In the genomic region with DNA sequence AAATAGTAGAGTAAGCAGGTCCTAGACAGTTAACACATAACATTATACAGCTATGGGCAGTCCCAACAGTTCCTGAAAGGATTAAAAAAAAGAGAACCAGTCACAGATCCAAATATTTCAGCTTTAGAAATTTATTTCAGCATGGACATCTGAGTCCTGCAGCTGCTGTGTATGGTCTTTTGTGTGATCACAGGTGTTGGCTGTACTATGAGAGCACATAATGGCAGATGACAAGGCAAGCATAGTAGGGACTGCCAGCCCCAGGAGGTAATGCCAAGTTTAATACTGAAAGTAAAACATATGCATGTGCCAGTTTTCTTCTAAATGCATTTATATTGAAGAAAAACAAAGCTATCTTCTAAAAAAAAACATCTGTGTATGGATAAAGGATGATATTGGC, we compare ENCODE assay signal across 26 cellular contexts.
"Had no signal": no experiment of that assay in that cellular context is flagged by ENCODE, and none has a peak within 500 bp of the region (broad histone marks: within the 10 kb centered on the region; RNA-seq: fewer than 3 reads in every experiment).

No MANE protein-coding gene starts in this region.

- H3K9me3 ChIP-seq: colonic mucosa, esophagus squamous epithelium, heart right ventricle, pancreas, prostate gland, thoracic aorta, uterus had no signal

- DNase-seq: activated CD4-positive, alpha-beta T cell treated with anti-CD3 and anti-CD28 coated beads for 4 hours; activated CD4-positive, alpha-beta T cell treated with anti-CD3 and anti-CD28 coated beads, Interleukin-2, amount 50 U/mL, for 4 hours; activated naive CD4-positive, alpha-beta T cell; activated T-cell treated with anti-CD3 and anti-CD28 coated beads for 4 hours; activated T-cell treated with anti-CD3 and anti-CD28 coated beads, Interleukin-2, amount 50 U/mL, for 72 hours; colonic mucosa; effector CD8-positive, alpha-beta T cell; esophagus squamous epithelium; foreskin melanocyte; heart right ventricle; midbrain; naive thymus-derived CD4-positive, alpha-beta T cell; nucleus accumbens; pancreas; retina; stimulated activated CD4-positive, alpha-beta T cell treated with anti-CD3 and anti-CD28 coated beads, Interleukin-12 subunit alpha, Interleukin-12 subunit beta, amount 100 ng/mL, for 4 hours; stimulated activated CD4-positive, alpha-beta T cell treated with anti-CD3 and anti-CD28 coated beads, Interleukin-4, amount 100 ng/mL, for 1 hour; uterus had no signal

- H3K4me1 ChIP-seq: colonic mucosa, esophagus squamous epithelium, heart right ventricle, pancreas, prostate gland, uterus had no signal

- FAIRE-seq: endometrium, pancreas had no signal

- H3K27me3 ChIP-seq: colonic mucosa, esophagus squamous epithelium, heart right ventricle, pancreas, uterus had no signal

- ATAC-seq: activated naive CD4-positive, alpha-beta T cell treated with anti-CD3 and anti-CD28 coated beads, Interleukin-2, amount 50 U/mL, for 72 hours; activated T-cell treated with anti-CD3 and anti-CD28 coated beads, Interleukin-2, amount 50 U/mL, for 72 hours; heart right ventricle; naive thymus-derived CD4-positive, alpha-beta T cell; pancreas; sciatic nerve; stimulated activated effector memory CD8-positive, alpha-beta T cell treated with anti-CD3 and anti-CD28 coated beads, Interleukin-12 subunit alpha, Interleukin-12 subunit beta, amount 100 ng/mL, for 72 hours had no signal

- H3K27ac ChIP-seq: colonic mucosa, epithelial cell of prostate, esophagus squamous epithelium, heart right ventricle, pancreas, prostate gland, skin epidermis, thoracic aorta, uterus had no signal

- H3K36me3 ChIP-seq: colonic mucosa, esophagus squamous epithelium, heart right ventricle, pancreas, prostate gland, thoracic aorta, uterus had no signal

- H3K4me3 ChIP-seq: colonic mucosa, esophagus squamous epithelium, heart right ventricle, pancreas, prostate gland, skin epidermis, thoracic aorta, uterus had no signal
